1 cellular context compared by ENCODE assay signal in the genomic region with DNA sequence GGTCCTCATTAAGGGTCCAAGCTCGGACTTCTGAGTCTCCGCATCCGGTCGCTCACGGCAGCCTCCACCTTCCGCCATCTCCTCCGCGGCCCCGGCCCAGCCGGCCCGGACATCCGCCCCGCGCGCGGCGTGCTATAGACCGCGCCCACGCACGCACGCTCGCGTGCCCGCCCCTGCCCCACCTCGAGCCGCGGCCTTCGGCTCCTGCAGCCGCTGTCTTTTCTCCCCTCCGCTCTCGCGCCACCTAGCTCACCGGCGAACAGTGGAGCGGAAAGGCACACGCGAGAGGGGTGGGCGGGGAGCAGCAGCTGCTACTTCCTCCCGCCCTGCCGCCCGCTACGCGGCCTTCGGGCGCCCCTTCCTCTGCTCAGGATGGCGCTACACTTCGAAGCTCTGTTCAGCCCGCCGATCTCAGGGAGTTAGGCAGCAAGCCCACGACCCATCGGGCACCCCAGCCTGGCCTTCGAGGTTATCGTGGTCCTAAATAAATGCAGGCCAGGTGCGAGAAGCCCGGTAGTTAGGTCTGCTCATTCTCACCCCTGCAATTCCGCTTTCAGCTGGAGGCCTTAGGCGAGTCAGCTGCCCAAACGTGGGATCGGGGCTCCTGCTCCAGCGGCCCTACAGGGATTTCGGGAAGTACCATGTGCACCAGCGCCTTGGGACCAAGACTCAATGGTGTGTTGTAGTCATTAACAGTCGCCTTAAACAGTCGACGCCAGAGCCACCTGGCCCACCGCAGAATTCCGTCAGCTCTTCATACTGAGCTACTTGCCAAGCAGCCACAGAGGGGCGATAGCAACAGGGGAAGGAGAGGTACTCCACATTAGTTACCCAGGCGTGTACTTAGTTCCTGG.
TF ChIP-seq lines count a peak whose summit lies in the region.

A gene with protein sequence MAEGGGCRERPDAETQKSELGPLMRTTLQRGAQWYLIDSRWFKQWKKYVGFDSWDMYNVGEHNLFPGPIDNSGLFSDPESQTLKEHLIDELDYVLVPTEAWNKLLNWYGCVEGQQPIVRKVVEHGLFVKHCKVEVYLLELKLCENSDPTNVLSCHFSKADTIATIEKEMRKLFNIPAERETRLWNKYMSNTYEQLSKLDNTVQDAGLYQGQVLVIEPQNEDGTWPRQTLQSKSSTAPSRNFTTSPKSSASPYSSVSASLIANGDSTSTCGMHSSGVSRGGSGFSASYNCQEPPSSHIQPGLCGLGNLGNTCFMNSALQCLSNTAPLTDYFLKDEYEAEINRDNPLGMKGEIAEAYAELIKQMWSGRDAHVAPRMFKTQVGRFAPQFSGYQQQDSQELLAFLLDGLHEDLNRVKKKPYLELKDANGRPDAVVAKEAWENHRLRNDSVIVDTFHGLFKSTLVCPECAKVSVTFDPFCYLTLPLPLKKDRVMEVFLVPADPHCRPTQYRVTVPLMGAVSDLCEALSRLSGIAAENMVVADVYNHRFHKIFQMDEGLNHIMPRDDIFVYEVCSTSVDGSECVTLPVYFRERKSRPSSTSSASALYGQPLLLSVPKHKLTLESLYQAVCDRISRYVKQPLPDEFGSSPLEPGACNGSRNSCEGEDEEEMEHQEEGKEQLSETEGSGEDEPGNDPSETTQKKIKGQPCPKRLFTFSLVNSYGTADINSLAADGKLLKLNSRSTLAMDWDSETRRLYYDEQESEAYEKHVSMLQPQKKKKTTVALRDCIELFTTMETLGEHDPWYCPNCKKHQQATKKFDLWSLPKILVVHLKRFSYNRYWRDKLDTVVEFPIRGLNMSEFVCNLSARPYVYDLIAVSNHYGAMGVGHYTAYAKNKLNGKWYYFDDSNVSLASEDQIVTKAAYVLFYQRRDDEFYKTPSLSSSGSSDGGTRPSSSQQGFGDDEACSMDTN (minus strand): TSS at position 107 of the 854 bp plus-strand sequence. CDS start 29 bp downstream, at position 78.

TF ChIP-seq in K562, 482 proteins besides CTCF, POLR2A, EP300 and RAD21 (continued from another document and continues in another):
- TF ChIP-seq, protein P1, sequence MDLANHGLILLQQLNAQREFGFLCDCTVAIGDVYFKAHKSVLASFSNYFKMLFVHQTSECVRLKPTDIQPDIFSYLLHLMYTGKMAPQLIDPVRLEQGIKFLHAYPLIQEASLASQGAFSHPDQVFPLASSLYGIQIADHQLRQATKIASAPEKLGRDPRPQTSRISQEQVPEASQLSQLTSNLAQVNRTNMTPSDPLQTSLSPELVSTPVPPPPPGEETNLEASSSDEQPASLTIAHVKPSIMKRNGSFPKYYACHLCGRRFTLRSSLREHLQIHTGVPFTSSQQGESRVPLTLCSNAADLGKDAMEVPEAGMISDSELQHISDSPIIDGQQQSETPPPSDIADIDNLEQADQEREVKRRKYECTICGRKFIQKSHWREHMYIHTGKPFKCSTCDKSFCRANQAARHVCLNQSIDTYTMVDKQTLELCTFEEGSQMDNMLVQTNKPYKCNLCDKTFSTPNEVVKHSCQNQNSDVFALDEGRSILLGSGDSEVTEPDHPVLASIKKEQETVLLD (IDR thresholded peaks at IDR 0.05) = peak; percentile 74
- TF ChIP-seq, protein P2, sequence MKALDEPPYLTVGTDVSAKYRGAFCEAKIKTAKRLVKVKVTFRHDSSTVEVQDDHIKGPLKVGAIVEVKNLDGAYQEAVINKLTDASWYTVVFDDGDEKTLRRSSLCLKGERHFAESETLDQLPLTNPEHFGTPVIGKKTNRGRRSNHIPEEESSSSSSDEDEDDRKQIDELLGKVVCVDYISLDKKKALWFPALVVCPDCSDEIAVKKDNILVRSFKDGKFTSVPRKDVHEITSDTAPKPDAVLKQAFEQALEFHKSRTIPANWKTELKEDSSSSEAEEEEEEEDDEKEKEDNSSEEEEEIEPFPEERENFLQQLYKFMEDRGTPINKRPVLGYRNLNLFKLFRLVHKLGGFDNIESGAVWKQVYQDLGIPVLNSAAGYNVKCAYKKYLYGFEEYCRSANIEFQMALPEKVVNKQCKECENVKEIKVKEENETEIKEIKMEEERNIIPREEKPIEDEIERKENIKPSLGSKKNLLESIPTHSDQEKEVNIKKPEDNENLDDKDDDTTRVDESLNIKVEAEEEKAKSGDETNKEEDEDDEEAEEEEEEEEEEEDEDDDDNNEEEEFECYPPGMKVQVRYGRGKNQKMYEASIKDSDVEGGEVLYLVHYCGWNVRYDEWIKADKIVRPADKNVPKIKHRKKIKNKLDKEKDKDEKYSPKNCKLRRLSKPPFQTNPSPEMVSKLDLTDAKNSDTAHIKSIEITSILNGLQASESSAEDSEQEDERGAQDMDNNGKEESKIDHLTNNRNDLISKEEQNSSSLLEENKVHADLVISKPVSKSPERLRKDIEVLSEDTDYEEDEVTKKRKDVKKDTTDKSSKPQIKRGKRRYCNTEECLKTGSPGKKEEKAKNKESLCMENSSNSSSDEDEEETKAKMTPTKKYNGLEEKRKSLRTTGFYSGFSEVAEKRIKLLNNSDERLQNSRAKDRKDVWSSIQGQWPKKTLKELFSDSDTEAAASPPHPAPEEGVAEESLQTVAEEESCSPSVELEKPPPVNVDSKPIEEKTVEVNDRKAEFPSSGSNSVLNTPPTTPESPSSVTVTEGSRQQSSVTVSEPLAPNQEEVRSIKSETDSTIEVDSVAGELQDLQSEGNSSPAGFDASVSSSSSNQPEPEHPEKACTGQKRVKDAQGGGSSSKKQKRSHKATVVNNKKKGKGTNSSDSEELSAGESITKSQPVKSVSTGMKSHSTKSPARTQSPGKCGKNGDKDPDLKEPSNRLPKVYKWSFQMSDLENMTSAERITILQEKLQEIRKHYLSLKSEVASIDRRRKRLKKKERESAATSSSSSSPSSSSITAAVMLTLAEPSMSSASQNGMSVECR (CRISPR knock-in tag; IDR thresholded peaks at IDR 0.05) = peak; percentile 86
- TF ChIP-seq, protein P3, sequence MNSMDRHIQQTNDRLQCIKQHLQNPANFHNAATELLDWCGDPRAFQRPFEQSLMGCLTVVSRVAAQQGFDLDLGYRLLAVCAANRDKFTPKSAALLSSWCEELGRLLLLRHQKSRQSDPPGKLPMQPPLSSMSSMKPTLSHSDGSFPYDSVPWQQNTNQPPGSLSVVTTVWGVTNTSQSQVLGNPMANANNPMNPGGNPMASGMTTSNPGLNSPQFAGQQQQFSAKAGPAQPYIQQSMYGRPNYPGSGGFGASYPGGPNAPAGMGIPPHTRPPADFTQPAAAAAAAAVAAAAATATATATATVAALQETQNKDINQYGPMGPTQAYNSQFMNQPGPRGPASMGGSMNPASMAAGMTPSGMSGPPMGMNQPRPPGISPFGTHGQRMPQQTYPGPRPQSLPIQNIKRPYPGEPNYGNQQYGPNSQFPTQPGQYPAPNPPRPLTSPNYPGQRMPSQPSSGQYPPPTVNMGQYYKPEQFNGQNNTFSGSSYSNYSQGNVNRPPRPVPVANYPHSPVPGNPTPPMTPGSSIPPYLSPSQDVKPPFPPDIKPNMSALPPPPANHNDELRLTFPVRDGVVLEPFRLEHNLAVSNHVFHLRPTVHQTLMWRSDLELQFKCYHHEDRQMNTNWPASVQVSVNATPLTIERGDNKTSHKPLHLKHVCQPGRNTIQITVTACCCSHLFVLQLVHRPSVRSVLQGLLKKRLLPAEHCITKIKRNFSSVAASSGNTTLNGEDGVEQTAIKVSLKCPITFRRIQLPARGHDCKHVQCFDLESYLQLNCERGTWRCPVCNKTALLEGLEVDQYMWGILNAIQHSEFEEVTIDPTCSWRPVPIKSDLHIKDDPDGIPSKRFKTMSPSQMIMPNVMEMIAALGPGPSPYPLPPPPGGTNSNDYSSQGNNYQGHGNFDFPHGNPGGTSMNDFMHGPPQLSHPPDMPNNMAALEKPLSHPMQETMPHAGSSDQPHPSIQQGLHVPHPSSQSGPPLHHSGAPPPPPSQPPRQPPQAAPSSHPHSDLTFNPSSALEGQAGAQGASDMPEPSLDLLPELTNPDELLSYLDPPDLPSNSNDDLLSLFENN (IDR thresholded peaks at IDR 0.05; ENCODE audit: low read depth in 2 of 2, low read length in 2 of 2) = no peak
- TF ChIP-seq SMARCE1 (IDR thresholded peaks at IDR 0.05) (peak; percentile 47; the same call in 1 of the 2 replicates), TBP (optimal IDR thresholded peaks at IDR 0.05; ENCODE audit: low read depth, low read length) (peak; percentile 53), KDM5B (IDR thresholded peaks at IDR 0.05; ENCODE audit: insufficient replicate concordance, low read depth, low read length) (peak; percentile 80), HOXB6 (CRISPR knock-in tag; IDR thresholded peaks at IDR 0.05; ENCODE audit: borderline replicate concordance) (no peak), ZNF589 (CRISPR knock-in tag; IDR thresholded peaks at IDR 0.05; ENCODE audit: low read depth) (peak; percentile 70), NRF1 (conservative IDR thresholded peaks at IDR 0.05 in 1 of 2, IDR thresholded peaks at IDR 0.05 in 1 of 2) (peak; percentile 84 to 86), BCOR (IDR thresholded peaks at IDR 0.05) (peak; percentile 23; the same call in 1 of the 2 replicates), TAF7 (tag; IDR thresholded peaks at IDR 0.05) (no peak), HIVEP1 (CRISPR knock-in tag; IDR thresholded peaks at IDR 0.05) (no peak), HNRNPLL (IDR thresholded peaks at IDR 0.05; ENCODE audit: low read depth, low read length, poor library complexity, severe bottlenecking) (peak; percentile 23), TOE1 (IDR thresholded peaks at IDR 0.05; ENCODE audit: borderline replicate concordance) (no peak; the same call in 1 of the 2 replicates), TOE1 (CRISPR knock-in tag; IDR thresholded peaks at IDR 0.05; ENCODE audit: borderline replicate concordance, low read depth) (no peak), GABPB1 (CRISPR knock-in tag; IDR thresholded peaks at IDR 0.05) (peak; percentile 85), CBFB (CRISPR knock-in tag; IDR thresholded peaks at IDR 0.05) (peak; percentile 91), ETV5 (CRISPR knock-in tag; IDR thresholded peaks at IDR 0.05; ENCODE audit: low read depth) (peak; percentile 83), SMARCC2 (IDR thresholded peaks at IDR 0.05; ENCODE audit: low read depth) (no peak), CREB1 (IDR thresholded peaks at IDR 0.05) (peak; percentile 42; the same call in 1 of the 2 replicates), CREB1 (CRISPR knock-in tag; IDR thresholded peaks at IDR 0.05) (no peak; the same call in 1 of the 2 replicates), ZKSCAN8 (CRISPR knock-in tag; IDR thresholded peaks at IDR 0.05) (peak; percentile 82), SMAD1 (IDR thresholded peaks at IDR 0.05; ENCODE audit: low read depth, low read length, partially characterized antibody) (peak; percentile 14)
- TF ChIP-seq, protein P4, sequence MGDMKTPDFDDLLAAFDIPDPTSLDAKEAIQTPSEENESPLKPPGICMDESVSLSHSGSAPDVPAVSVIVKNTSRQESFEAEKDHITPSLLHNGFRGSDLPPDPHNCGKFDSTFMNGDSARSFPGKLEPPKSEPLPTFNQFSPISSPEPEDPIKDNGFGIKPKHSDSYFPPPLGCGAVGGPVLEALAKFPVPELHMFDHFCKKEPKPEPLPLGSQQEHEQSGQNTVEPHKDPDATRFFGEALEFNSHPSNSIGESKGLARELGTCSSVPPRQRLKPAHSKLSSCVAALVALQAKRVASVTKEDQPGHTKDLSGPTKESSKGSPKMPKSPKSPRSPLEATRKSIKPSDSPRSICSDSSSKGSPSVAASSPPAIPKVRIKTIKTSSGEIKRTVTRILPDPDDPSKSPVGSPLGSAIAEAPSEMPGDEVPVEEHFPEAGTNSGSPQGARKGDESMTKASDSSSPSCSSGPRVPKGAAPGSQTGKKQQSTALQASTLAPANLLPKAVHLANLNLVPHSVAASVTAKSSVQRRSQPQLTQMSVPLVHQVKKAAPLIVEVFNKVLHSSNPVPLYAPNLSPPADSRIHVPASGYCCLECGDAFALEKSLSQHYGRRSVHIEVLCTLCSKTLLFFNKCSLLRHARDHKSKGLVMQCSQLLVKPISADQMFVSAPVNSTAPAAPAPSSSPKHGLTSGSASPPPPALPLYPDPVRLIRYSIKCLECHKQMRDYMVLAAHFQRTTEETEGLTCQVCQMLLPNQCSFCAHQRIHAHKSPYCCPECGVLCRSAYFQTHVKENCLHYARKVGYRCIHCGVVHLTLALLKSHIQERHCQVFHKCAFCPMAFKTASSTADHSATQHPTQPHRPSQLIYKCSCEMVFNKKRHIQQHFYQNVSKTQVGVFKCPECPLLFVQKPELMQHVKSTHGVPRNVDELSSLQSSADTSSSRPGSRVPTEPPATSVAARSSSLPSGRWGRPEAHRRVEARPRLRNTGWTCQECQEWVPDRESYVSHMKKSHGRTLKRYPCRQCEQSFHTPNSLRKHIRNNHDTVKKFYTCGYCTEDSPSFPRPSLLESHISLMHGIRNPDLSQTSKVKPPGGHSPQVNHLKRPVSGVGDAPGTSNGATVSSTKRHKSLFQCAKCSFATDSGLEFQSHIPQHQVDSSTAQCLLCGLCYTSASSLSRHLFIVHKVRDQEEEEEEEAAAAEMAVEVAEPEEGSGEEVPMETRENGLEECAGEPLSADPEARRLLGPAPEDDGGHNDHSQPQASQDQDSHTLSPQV (IDR thresholded peaks at IDR 0.05) = peak; percentile 92
- TF ChIP-seq, protein P5, sequence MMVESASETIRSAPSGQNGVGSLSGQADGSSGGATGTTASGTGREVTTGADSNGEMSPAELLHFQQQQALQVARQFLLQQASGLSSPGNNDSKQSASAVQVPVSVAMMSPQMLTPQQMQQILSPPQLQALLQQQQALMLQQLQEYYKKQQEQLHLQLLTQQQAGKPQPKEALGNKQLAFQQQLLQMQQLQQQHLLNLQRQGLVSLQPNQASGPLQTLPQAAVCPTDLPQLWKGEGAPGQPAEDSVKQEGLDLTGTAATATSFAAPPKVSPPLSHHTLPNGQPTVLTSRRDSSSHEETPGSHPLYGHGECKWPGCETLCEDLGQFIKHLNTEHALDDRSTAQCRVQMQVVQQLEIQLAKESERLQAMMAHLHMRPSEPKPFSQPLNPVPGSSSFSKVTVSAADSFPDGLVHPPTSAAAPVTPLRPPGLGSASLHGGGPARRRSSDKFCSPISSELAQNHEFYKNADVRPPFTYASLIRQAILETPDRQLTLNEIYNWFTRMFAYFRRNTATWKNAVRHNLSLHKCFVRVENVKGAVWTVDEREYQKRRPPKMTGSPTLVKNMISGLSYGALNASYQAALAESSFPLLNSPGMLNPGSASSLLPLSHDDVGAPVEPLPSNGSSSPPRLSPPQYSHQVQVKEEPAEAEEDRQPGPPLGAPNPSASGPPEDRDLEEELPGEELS (CRISPR knock-in tag; IDR thresholded peaks at IDR 0.05; ENCODE audit: borderline replicate concordance) = peak; percentile 65; the same call in 1 of the 2 replicates
- TF ChIP-seq, protein P6, sequence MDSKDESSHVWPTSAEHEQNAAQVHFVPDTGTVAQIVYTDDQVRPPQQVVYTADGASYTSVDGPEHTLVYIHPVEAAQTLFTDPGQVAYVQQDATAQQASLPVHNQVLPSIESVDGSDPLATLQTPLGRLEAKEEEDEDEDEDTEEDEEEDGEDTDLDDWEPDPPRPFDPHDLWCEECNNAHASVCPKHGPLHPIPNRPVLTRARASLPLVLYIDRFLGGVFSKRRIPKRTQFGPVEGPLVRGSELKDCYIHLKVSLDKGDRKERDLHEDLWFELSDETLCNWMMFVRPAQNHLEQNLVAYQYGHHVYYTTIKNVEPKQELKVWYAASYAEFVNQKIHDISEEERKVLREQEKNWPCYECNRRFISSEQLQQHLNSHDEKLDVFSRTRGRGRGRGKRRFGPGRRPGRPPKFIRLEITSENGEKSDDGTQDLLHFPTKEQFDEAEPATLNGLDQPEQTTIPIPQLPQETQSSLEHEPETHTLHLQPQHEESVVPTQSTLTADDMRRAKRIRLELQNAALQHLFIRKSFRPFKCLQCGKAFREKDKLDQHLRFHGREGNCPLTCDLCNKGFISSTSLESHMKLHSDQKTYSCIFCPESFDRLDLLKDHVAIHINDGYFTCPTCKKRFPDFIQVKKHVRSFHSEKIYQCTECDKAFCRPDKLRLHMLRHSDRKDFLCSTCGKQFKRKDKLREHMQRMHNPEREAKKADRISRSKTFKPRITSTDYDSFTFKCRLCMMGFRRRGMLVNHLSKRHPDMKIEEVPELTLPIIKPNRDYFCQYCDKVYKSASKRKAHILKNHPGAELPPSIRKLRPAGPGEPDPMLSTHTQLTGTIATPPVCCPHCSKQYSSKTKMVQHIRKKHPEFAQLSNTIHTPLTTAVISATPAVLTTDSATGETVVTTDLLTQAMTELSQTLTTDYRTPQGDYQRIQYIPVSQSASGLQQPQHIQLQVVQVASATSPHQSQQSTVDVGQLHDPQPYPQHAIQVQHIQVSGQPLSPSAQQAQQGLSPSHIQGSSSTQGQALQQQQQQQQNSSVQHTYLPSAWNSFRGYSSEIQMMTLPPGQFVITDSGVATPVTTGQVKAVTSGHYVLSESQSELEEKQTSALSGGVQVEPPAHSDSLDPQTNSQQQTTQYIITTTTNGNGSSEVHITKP (IDR thresholded peaks at IDR 0.05; ENCODE audit: partially characterized antibody) = peak; percentile 63
